10 cellular contexts compared by ENCODE assay signal in the genomic region with DNA sequence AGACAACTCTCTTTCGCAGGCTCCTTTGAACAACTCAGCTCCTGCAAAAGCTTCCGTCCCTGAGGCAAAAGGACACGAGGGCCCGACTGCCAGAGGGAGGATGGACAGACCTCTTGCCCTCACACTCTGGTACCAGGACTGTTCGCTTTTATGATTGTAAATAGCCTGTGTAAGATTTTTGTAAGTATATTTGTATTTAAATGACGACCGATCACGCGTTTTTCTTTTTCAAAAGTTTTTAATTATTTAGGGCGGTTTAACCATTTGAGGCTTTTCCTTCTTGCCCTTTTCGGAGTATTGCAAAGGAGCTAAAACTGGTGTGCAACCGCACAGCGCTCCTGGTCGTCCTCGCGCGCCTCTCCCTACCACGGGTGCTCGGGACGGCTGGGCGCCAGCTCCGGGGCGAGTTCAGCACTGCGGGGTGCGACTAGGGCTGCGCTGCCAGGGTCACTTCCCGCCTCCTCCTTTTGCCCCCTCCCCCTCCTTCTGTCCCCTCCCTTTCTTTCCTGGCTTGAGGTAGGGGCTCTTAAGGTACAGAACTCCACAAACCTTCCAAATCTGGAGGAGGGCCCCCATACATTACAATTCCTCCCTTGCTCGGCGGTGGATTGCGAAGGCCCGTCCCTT. TPM values are rescaled to one million over a fixed set of nuclear protein-coding genes. Genes with fewer than 3 reads are reported as not detected.
A peak's percentile ranks its signal among the peaks of the same experiment; 100 is the strongest.
DNase-seq lines count a peak whose midpoint lies in the region; ATAC-seq and TF ChIP-seq lines count a peak whose summit lies in the region.
"Had no signal": no experiment of that assay in that cellular context is flagged by ENCODE, and none has a peak within 500 bp of the region (broad histone marks: within the 10 kb centered on the region; RNA-seq: fewer than 3 reads in every experiment).

No MANE protein-coding gene starts in this region.

- H3K4me1 ChIP-seq in left lung (peaks cover 0 to 28% of the 10 kb centered on the region in 2 donors), subcutaneous abdominal adipose tissue (ENCODE audit: control insufficient read depth in 5 of 5, insufficient read depth in 5 of 5, low read length in 5 of 5) (peaks cover 0 to 42% (median 36%) of the 10 kb centered on the region in 5 donors)

- DNase-seq in HFF-Myc (ENCODE audit: extremely low read depth, low read depth), result no peak
- DNase-seq in choroid plexus epithelial cell (ENCODE audit: low read depth), result peak; percentile 20
- DNase-seq in left lung, result peak in 1 of 2 donors; percentile 72
- no peak for DNase-seq in H4 (ENCODE audit: low spot score)
- no peak for DNase-seq in DMS 273 (lab: John Stamatoyannopoulos, UW; ENCODE audit: unreplicated experiment)
- DNase-seq: NCI-H524 treated with DMSO at 0.1 percent for 48 hours; stimulated activated CD4-positive, alpha-beta T cell treated with anti-CD3 and anti-CD28 coated beads, Interleukin-2, amount 100 ng/mL, for 48 hours had no signal

- peak overlapping the region in 1 of 5 donors; percentile 41 for H3K9ac ChIP-seq in subcutaneous abdominal adipose tissue (ENCODE audit: low read length in 5 of 5)

- peak overlapping the region; percentile 61 for H3K4me3 ChIP-seq in HFF-Myc (replicated peaks; ENCODE audit: low read depth, low read length)
- peak overlapping the region; percentile 73 for H3K4me3 ChIP-seq in choroid plexus epithelial cell (ENCODE audit: low read depth, low read length)
- H3K4me3 ChIP-seq in left lung, result peak overlapping the region; percentile 71 to 81
- peak overlapping the region; percentile 40 to 98 (median 93) for H3K4me3 ChIP-seq in subcutaneous abdominal adipose tissue (ENCODE audit: low read depth in 1 of 5, low read length in 5 of 5)

- ATAC-seq in left lung (no peak), GM18519 (IDR thresholded peaks at IDR 0.05; ENCODE audit: low FRiP score, unreplicated experiment) (no peak), HG02885 (IDR thresholded peaks at IDR 0.05; ENCODE audit: poor library complexity, unreplicated experiment) (no peak)

- peaks cover 0 to 34% of the 10 kb centered on the region in 2 donors for H3K27me3 ChIP-seq in left lung
- H3K27me3 ChIP-seq in subcutaneous abdominal adipose tissue (ENCODE audit: control insufficient read depth in 5 of 5, insufficient read depth in 4 of 5, low read length in 5 of 5), result no peaks in the 10 kb centered on the region

- H3K9me3 ChIP-seq in left lung, result no peaks in the 10 kb centered on the region
- no peaks in the 10 kb centered on the region for H3K9me3 ChIP-seq in subcutaneous abdominal adipose tissue (ENCODE audit: control insufficient read depth in 5 of 5, low read length in 5 of 5)

- TF ChIP-seq CTCF in HFF-Myc (IDR thresholded peaks at IDR 0.05; ENCODE audit: low read depth, low read length, missing control alignments) (no peak), choroid plexus epithelial cell (conservative IDR thresholded peaks at IDR 0.05; ENCODE audit: low read depth, low read length) (no peak), left lung (IDR thresholded peaks at IDR 0.05) (no peak)

- intact Hi-C loops in left lung (cut with DNase I), result loop anchor here in 1 of 2 donors (10.0 kb wide), 2 partner anchors 182 to 368 kb away; no protein-coding TSS in a partner anchor

- H3K36me3 ChIP-seq in left lung (no peaks in the 10 kb centered on the region), subcutaneous abdominal adipose tissue (ENCODE audit: control insufficient read depth in 5 of 5, insufficient read depth in 5 of 5, low read length in 5 of 5) (no peaks in the 10 kb centered on the region)

- peak overlapping the region; percentile 95 to 99 for H3K27ac ChIP-seq in left lung
- H3K27ac ChIP-seq in subcutaneous abdominal adipose tissue (ENCODE audit: low read depth, low read length), result no peak overlapping the region

RNA-seq across cellular contexts. Expression of a gene that starts 2.8 kb away (rescaled TPM):
- total RNA-seq in left lung, result 10 to 100 TPM; 15.5 to 20.0 TPM
- 6.1 and 6.9 TPM in 2 replicates for total RNA-seq in H4 (2014; rRNA removed; shearing (Covaris generic))
